ENCODE assay signal across 17 cellular contexts in the genomic region with DNA sequence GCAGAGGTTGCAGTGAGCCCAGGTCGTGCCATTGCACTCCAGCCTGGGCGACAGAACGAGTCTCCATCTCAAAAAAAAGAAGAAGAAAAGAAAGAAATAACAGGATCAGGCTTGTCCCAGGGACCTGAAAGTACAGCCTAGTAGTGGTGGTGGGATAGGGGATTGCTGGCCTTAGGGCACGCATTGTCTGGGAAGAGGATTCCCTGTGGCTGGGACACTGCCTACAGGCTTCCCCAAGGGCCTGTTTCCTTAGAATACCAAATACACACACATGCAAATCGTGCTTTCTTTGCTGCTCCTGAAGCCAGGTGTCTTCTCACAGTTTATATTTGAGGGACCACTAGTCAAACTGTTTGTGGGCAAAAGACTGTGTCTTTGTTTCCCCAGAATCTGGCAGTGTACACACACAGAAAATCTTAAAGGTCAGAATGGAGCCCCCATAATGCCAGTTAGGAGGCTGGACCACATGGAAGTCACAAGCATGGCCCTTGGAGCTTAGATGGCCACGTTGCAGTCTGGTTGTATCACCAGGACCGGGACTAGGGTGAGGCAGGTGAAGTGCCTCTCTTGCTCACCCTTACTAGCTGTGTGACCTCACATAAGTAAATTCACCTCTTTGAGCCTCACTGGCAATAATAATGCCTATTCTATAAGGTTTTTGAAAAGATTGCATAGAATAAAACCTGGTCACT. TPM values are rescaled to one million over a fixed set of nuclear protein-coding genes. Genes with fewer than 3 reads are reported as not detected.
DNase-seq lines count a peak whose midpoint lies in the region; ATAC-seq and TF ChIP-seq lines count a peak whose summit lies in the region.
"Had no signal": no experiment of that assay in that cellular context is flagged by ENCODE, and none has a peak within 500 bp of the region (broad histone marks: within the 10 kb centered on the region; RNA-seq: fewer than 3 reads in every experiment).

No MANE protein-coding gene starts in this region.

- H3K27me3 Mint-ChIP-seq in CD8-positive, alpha-beta T cell (ENCODE audit: low read depth) = peaks cover 4% of the 10 kb centered on the region
- H3K27me3 Mint-ChIP-seq in GM23338 (ENCODE audit: insufficient read depth, low read depth, poor library complexity) (peaks cover 3% of the 10 kb centered on the region), neural progenitor cell (ENCODE audit: insufficient read depth, low read depth) (peaks cover 16% of the 10 kb centered on the region)

- no peaks in the 10 kb centered on the region for H3K9me3 ChIP-seq in CD8-positive, alpha-beta T cell (ENCODE audit: low read length)
- H3K9me3 ChIP-seq in body of pancreas (no peaks in the 10 kb centered on the region), neural progenitor cell (ENCODE audit: low read depth) (no peaks in the 10 kb centered on the region)
- H3K9me3 ChIP-seq: colonic mucosa, vagina had no signal

- no peak overlapping the region for H3K4me2 ChIP-seq in GM23338
- no peak overlapping the region for H3K4me2 ChIP-seq in neural progenitor cell
- H3K4me2 ChIP-seq: KMS-11 had no signal

- peak; percentile 23 for ATAC-seq in CD8-positive, alpha-beta T cell
- ATAC-seq in GM23338 = peak; percentile 71
- peak; percentile 6 for ATAC-seq in body of pancreas

- H4K20me1 ChIP-seq in GM23338 (replicated peaks; ENCODE audit: insufficient read depth) (no peaks in the 10 kb centered on the region), neural progenitor cell (ENCODE audit: low read depth) (no peaks in the 10 kb centered on the region)

- H3K27ac Mint-ChIP-seq in CD8-positive, alpha-beta T cell = no peak overlapping the region
- H3K27ac Mint-ChIP-seq in GM23338 (no peak overlapping the region), neural progenitor cell (peak overlapping the region; percentile 25)
- H3K27ac Mint-ChIP-seq: activated naive CD8-positive, alpha-beta T cell treated with anti-CD3 and anti-CD28 coated beads, Interleukin-2, amount 10 ng/mL, durations not matched to agents 7 days and 5 days; activated T-helper 1 cell treated with anti-CD3 and anti-CD28 coated beads, Interleukin-12 subunit alpha, Interleukin-12 subunit beta, Interleukin-2, Interleukin-4 antibody, amounts not matched to agents 30 ng/mL and 10 ng/mL and 1 ng/mL, durations not matched to agents 14 hours and 24 hours and 36 hours; CD4-positive, CD25-positive, alpha-beta regulatory T cell; nephron progenitor cell had no signal

- no peak overlapping the region for H3K4me3 ChIP-seq in CD8-positive, alpha-beta T cell (ENCODE audit: low read depth, low read length)
- H3K4me3 ChIP-seq in GM23338 (no peak overlapping the region), body of pancreas (no peak overlapping the region), neural progenitor cell (no peak overlapping the region)
- H3K4me3 ChIP-seq: colonic mucosa, vagina had no signal

- no peaks in the 10 kb centered on the region for H3K9me3 Mint-ChIP-seq in CD8-positive, alpha-beta T cell
- H3K9me3 Mint-ChIP-seq in GM23338 (no peaks in the 10 kb centered on the region), neural progenitor cell (peaks cover 4% of the 10 kb centered on the region)
- H3K9me3 Mint-ChIP-seq: activated naive CD8-positive, alpha-beta T cell treated with anti-CD3 and anti-CD28 coated beads, Interleukin-2, amount 10 ng/mL, durations not matched to agents 7 days and 5 days; activated T-helper 1 cell treated with anti-CD3 and anti-CD28 coated beads, Interleukin-12 subunit alpha, Interleukin-12 subunit beta, Interleukin-2, Interleukin-4 antibody, amounts not matched to agents 30 ng/mL and 10 ng/mL and 1 ng/mL, durations not matched to agents 14 hours and 24 hours and 36 hours; CD4-positive, CD25-positive, alpha-beta regulatory T cell; nephron progenitor cell had no signal

- H3F3A ChIP-seq in GM23338 (replicated peaks; ENCODE audit: low read depth) (peaks cover 6% of the 10 kb centered on the region), neural progenitor cell (ENCODE audit: low read depth) (peaks cover 4% of the 10 kb centered on the region)

- no peaks in the 10 kb centered on the region for H3K36me3 Mint-ChIP-seq in CD8-positive, alpha-beta T cell
- no peaks in the 10 kb centered on the region for H3K36me3 Mint-ChIP-seq in GM23338 (ENCODE audit: low read depth)
- H3K36me3 Mint-ChIP-seq in neural progenitor cell = peaks cover 2% of the 10 kb centered on the region
- H3K36me3 Mint-ChIP-seq: activated naive CD8-positive, alpha-beta T cell treated with anti-CD3 and anti-CD28 coated beads, Interleukin-2, amount 10 ng/mL, durations not matched to agents 7 days and 5 days; CD4-positive, CD25-positive, alpha-beta regulatory T cell had no signal

- TF ChIP-seq CTCF in CD8-positive, alpha-beta T cell (IDR thresholded peaks at IDR 0.05) = no peak
- TF ChIP-seq CTCF in GM23338 (conservative IDR thresholded peaks at IDR 0.05; ENCODE audit: low read depth in 2 of 2) (no peak), body of pancreas (IDR thresholded peaks at IDR 0.05) (no peak), neural progenitor cell (IDR thresholded peaks at IDR 0.05) (no peak), GM13976 (IDR thresholded peaks at IDR 0.05; ENCODE audit: borderline replicate concordance, control extremely low read depth, extremely low read depth, insufficient read depth, missing control alignments) (no peak)

- no peak overlapping the region for H2AFZ ChIP-seq in GM23338
- no peak overlapping the region for H2AFZ ChIP-seq in neural progenitor cell (replicated peaks)

- intact Hi-C loops in CD8-positive, alpha-beta T cell (cut with DNase I, micrococcal nuclease) = loop anchor here (1.0 to 2.0 kb wide), 4 partner anchors 43 to 141 kb away; no protein-coding TSS in a partner anchor
- intact Hi-C loops in body of pancreas (cut with DNase I) = no loop called here

- no peaks in the 10 kb centered on the region for H3K9me2 ChIP-seq in GM23338 (ENCODE audit: insufficient read depth)

- TF ChIP-seq POLR2A in body of pancreas (IDR thresholded peaks at IDR 0.05) = no peak

- in situ Hi-C loops in GM13976 (cut with MboI; ENCODE audit: low sequenced_read_pairs, unreplicated experiment) = loop anchor here (5.0 kb wide), 1 partner anchor 41 kb away; no protein-coding TSS in a partner anchor

- 69 to 74% methylated on average over 7 of the region's 7 CpGs for WGBS in body of pancreas, 2 donors

- no peaks in the 10 kb centered on the region for H3K79me2 ChIP-seq in GM23338 (replicated peaks; ENCODE audit: insufficient read depth)
- no peaks in the 10 kb centered on the region for H3K79me2 ChIP-seq in neural progenitor cell (ENCODE audit: low read depth)

- H3K36me3 ChIP-seq in CD8-positive, alpha-beta T cell (ENCODE audit: insufficient read depth, low read length) = no peaks in the 10 kb centered on the region
- no peaks in the 10 kb centered on the region for H3K36me3 ChIP-seq in GM23338 (ENCODE audit: insufficient read depth)
- H3K36me3 ChIP-seq in body of pancreas (replicated peaks in 1 of 2; ENCODE audit: insufficient read depth in 1 of 2, low read depth in 2 of 2) = no peaks in the 10 kb centered on the region
- no peaks in the 10 kb centered on the region for H3K36me3 ChIP-seq in neural progenitor cell
- H3K36me3 ChIP-seq: colonic mucosa, vagina had no signal

- CTCF ChIA-PET in CD8-positive, alpha-beta T cell (lab: Charles Lee) = interaction anchor here (0.6 to 12.1 kb wide), 40 partner anchors 11 to 333 kb away, joined by 3 to 353 read pairs (median 4); a partner anchor contains a TSS

- H3K4me1 Mint-ChIP-seq in CD8-positive, alpha-beta T cell (ENCODE audit: low read depth) = no peaks in the 10 kb centered on the region
- H3K4me1 Mint-ChIP-seq in GM23338 (peaks cover 2% of the 10 kb centered on the region; the same call in 1 of the 3 replicates), neural progenitor cell (peaks cover 6% of the 10 kb centered on the region)
- H3K4me1 Mint-ChIP-seq: nephron progenitor cell had no signal

- H3K27ac ChIP-seq in CD8-positive, alpha-beta T cell (ENCODE audit: low read depth, low read length) = no peak overlapping the region
- no peak overlapping the region for H3K27ac ChIP-seq in GM23338 (ENCODE audit: low read depth)
- no peak overlapping the region for H3K27ac ChIP-seq in body of pancreas
- H3K27ac ChIP-seq in neural progenitor cell = no peak overlapping the region
- H3K27ac ChIP-seq: colonic mucosa, KMS-11, vagina had no signal

- no peaks in the 10 kb centered on the region for H3K27me3 ChIP-seq in CD8-positive, alpha-beta T cell (ENCODE audit: insufficient read depth, low read length)
- H3K27me3 ChIP-seq in GM23338 (ENCODE audit: insufficient read depth) (no peaks in the 10 kb centered on the region), body of pancreas (no peaks in the 10 kb centered on the region), neural progenitor cell (no peaks in the 10 kb centered on the region)
- H3K27me3 ChIP-seq: colonic mucosa, vagina had no signal

- no peak overlapping the region for H3K9ac ChIP-seq in neural progenitor cell
- H3K9ac ChIP-seq: KMS-11 had no signal

- H3K4me1 ChIP-seq in CD8-positive, alpha-beta T cell (ENCODE audit: insufficient read depth, low read length) = no peaks in the 10 kb centered on the region
- no peaks in the 10 kb centered on the region for H3K4me1 ChIP-seq in GM23338 (ENCODE audit: insufficient read depth)
- no peaks in the 10 kb centered on the region for H3K4me1 ChIP-seq in body of pancreas
- H3K4me1 ChIP-seq in neural progenitor cell = no peaks in the 10 kb centered on the region
- H3K4me1 ChIP-seq: colonic mucosa, vagina had no signal

- no peak for DNase-seq in CD8-positive, alpha-beta T cell
- DNase-seq in GM23338 (ENCODE audit: low spot score) (peak; percentile 40), body of pancreas (no peak), neural progenitor cell (ENCODE audit: low spot score) (no peak), SK-N-DZ (ENCODE audit: low spot score) (no peak), GM13976 (ENCODE audit: low spot score) (no peak)
- DNase-seq in stimulated activated CD4-positive, alpha-beta T cell treated with anti-CD3 and anti-CD28 coated beads, Interleukin-15, amount 100 ng/mL, for 24 hours = no peak
- DNase-seq: GDM1, NCI-H2171, NCI-H524 treated with DMSO at 0.1 percent for 48 hours had no signal

- no peak overlapping the region for H3K4me3 Mint-ChIP-seq in CD8-positive, alpha-beta T cell
- H3K4me3 Mint-ChIP-seq in GM23338 (no peak overlapping the region), neural progenitor cell (no peak overlapping the region)
- H3K4me3 Mint-ChIP-seq: activated naive CD8-positive, alpha-beta T cell treated with anti-CD3 and anti-CD28 coated beads, Interleukin-2, amount 10 ng/mL, durations not matched to agents 7 days and 5 days; activated T-helper 1 cell treated with anti-CD3 and anti-CD28 coated beads, Interleukin-12 subunit alpha, Interleukin-12 subunit beta, Interleukin-2, Interleukin-4 antibody, amounts not matched to agents 30 ng/mL and 10 ng/mL and 1 ng/mL, durations not matched to agents 14 hours and 24 hours and 36 hours; CD4-positive, CD25-positive, alpha-beta regulatory T cell; nephron progenitor cell had no signal

- POLR2A ChIA-PET in CD8-positive, alpha-beta T cell (lab: Charles Lee) = interaction anchor here (1.0 to 2.4 kb wide), 6 partner anchors 28 to 141 kb away, joined by 3 to 22 read pairs (median 8); a partner anchor contains a TSS

RNA-seq across cellular contexts. Expression of a gene that starts 12.7 kb away (rescaled TPM):
- total RNA-seq in CD8-positive, alpha-beta T cell = 1 to 10 TPM in 1 of 2 experiments, under 1 TPM in 1; 0.81 to 1.0 TPM
- 78.3 and 98.2 TPM in 2 replicates for total RNA-seq in GM23338 (2014; rRNA removed; shearing (Covaris generic))
- polyA plus RNA-seq in GM23338 (2016; fragmentation: Nextera tagmentation; extraction: Ambion mirVana) = 28.0 and 31.3 TPM in 2 replicates
- 10 to 100 TPM; 27.4 to 39.4 TPM for total RNA-seq in body of pancreas
- total RNA-seq in neural progenitor cell (ENCODE audit: low replicate concordance) = 3.9 and 8.7 TPM in 2 replicates
- polyA plus RNA-seq in SK-N-DZ (2014; cell fraction: cytosol; rRNA removed) = 23.6 and 31.0 TPM in 2 replicates
- polyA plus RNA-seq in SK-N-DZ (2014; cell fraction: nucleus; rRNA removed) = 63.4 and 72.7 TPM in 2 replicates
- total RNA-seq: activated T-helper 1 cell treated with anti-CD3 and anti-CD28 coated beads, Interleukin-12 subunit alpha, Interleukin-12 subunit beta, Interleukin-2, Interleukin-4 antibody, amounts not matched to agents 30 ng/mL and 10 ng/mL and 1 ng/mL, durations not matched to agents 14 hours and 24 hours and 36 hours had no signal

RNA-seq across cellular contexts. Expression of a gene that starts 34.4 kb away (rescaled TPM):
- under 1 TPM; 0.19 to 0.38 TPM for total RNA-seq in CD8-positive, alpha-beta T cell
- total RNA-seq in GM23338 (2014; rRNA removed; shearing (Covaris generic)) = 2.6 and 3.4 TPM in 2 replicates
- polyA plus RNA-seq in GM23338 (2016; fragmentation: Nextera tagmentation; extraction: Ambion mirVana) = 0.78 and 1.6 TPM in 2 replicates
- total RNA-seq in body of pancreas = under 1 TPM in 1 of 2 donors, not detected in 1; under 0.01 TPM
- 3.4 and 7.0 TPM in 2 replicates for total RNA-seq in neural progenitor cell (ENCODE audit: low replicate concordance)
- polyA plus RNA-seq in SK-N-DZ (2014; cell fraction: cytosol; rRNA removed) = 26.6 and 31.0 TPM in 2 replicates
- 19.0 and 22.7 TPM in 2 replicates for polyA plus RNA-seq in SK-N-DZ (2014; cell fraction: nucleus; rRNA removed)

Comparison
In these comparisons a context has a peak if more than half of its experiments do, and no peak if none do; other contexts are left out.
1. ATAC-seq: peak in every context shown above with its lines; median percentile 71 in GM23338; 23 in CD8-positive, alpha-beta T cell; 6 in body of pancreas.